ENCODE assay signal across 1 cellular context in genomic region chr2:101533611-101534601, GRCh38.
TF ChIP-seq lines count a peak whose summit lies in the region.

No MANE protein-coding gene starts in this region.

TF ChIP-seq in GM23338, 12 proteins besides CTCF, POLR2A, EP300 and RAD21:
- peak; percentile 84 for TF ChIP-seq ZNF462 (CRISPR knock-in tag; IDR thresholded peaks at IDR 0.05)
- TF ChIP-seq NANOG (IDR thresholded peaks at IDR 0.05; ENCODE audit: borderline replicate concordance) = peak; percentile 56; the same call in 1 of the 2 replicates
- TF ChIP-seq JUNB (IDR thresholded peaks at IDR 0.05; ENCODE audit: unreplicated experiment) = no peak
